In the genomic region with DNA sequence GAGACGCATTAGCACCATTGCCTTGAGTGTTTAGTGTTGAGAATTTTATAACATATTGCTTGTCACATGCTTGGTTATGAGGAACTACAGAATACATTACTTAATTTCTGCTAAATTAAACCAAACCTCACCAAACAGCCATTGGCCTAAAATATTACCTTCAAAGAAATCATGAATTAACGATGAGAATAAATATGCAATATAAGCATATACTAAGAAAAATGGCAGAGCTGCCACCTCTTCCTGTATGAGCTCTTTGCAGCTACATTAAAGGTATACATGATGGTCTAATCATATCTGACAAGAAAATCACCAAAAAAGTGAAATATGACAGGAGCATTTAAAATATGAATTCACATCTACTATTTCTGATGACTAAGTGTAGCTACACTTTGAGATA, we compare ENCODE assay signal across 35 cellular contexts.
"Had no signal": no experiment of that assay in that cellular context is flagged by ENCODE, and none has a peak within 500 bp of the region (broad histone marks: within the 10 kb centered on the region; RNA-seq: fewer than 3 reads in every experiment).

No MANE protein-coding gene starts in this region.

- H3K27me3 ChIP-seq: MG63 had no signal

- DNase-seq: Kasumi-1, MG63, MM.1S, MV-4-11, NCI-H1048, NCI-H1092, NCI-H1092 treated with DMSO at 0.1 percent for 48 hours, NCI-H1105, NCI-H1105 treated with DMSO at 0.1 percent for 48 hours, NCI-H1417, NCI-H1417 treated with DMSO at 0.1 percent for 48 hours, NCI-H1436, NCI-H1436 treated with DMSO at 0.1 percent for 48 hours, NCI-H146, NCI-H1694, NCI-H1694 treated with DMSO at 0.1 percent for 48 hours, NCI-H187, NCI-H187 treated with DMSO at 0.1 percent for 48 hours, NCI-H1930, NCI-H2029, NCI-H2029 treated with DMSO at 0.1 percent for 48 hours, NCI-H2081, NCI-H2081 treated with DMSO at 0.1 percent for 48 hours, NCI-H2107, NCI-H2171, NCI-H2171 treated with DMSO at 0.1 percent for 48 hours, NCI-H2227 treated with DMSO at 0.1 percent for 48 hours, NCI-H226, NCI-H345, NCI-H446, NCI-H446 treated with DMSO at 0.1 percent for 48 hours, NCI-H510A, NCI-H510A treated with DMSO at 0.1 percent for 48 hours, NCI-H524, NCI-H524 treated with DMSO at 0.1 percent for 48 hours had no signal

- H3K36me3 ChIP-seq: MG63 had no signal

- H3K4me3 ChIP-seq: MG63 had no signal
